Comparison of ENCODE assay signal across 8 cellular contexts in genomic region chr5:80406980-80407734, GRCh38. TPM values are rescaled to one million over a fixed set of nuclear protein-coding genes. Genes with fewer than 3 reads are reported as not detected.
A peak's percentile ranks its signal among the peaks of the same experiment; 100 is the strongest.
DNase-seq lines count a peak whose midpoint lies in the region; ATAC-seq and TF ChIP-seq lines count a peak whose summit lies in the region.

No MANE protein-coding gene starts in this region.

- no peaks in the 10 kb centered on the region for H3K27me3 Mint-ChIP-seq in CD4-positive, CD25-positive, alpha-beta regulatory T cell

- H3K4me3 Mint-ChIP-seq in CD4-positive, CD25-positive, alpha-beta regulatory T cell: peak overlapping the region; percentile 94 to 99 (median 96)

- H3K9me3 ChIP-seq in CD4-positive, CD25-positive, alpha-beta regulatory T cell (ENCODE audit: control insufficient read depth in 2 of 2, low read length in 2 of 2): no peaks in the 10 kb centered on the region
- H3K9me3 ChIP-seq in SU-DHL-6 (ENCODE audit: insufficient read depth, low read length) (no peaks in the 10 kb centered on the region), endocrine pancreas (ENCODE audit: control insufficient read depth, low read length) (no peaks in the 10 kb centered on the region), muscle layer of duodenum (ENCODE audit: control insufficient read depth in 1 of 2, low read length in 2 of 2) (no peaks in the 10 kb centered on the region)

- H3K9ac ChIP-seq in SU-DHL-6 (ENCODE audit: low read length) (peak overlapping the region; percentile 72), endocrine pancreas (ENCODE audit: control insufficient read depth, insufficient read depth, low read length) (peak overlapping the region; percentile 67)

- DNase-seq in CD4-positive, CD25-positive, alpha-beta regulatory T cell: no peak
- DNase-seq in H7 (no peak), T-helper 9 cell (no peak), D341Med (ENCODE audit: low spot score) (no peak)

- no peaks in the 10 kb centered on the region for H3K36me3 Mint-ChIP-seq in CD4-positive, CD25-positive, alpha-beta regulatory T cell

- peak overlapping the region; percentile 80 for H2AFZ ChIP-seq in SU-DHL-6 (ENCODE audit: low read depth, low read length, severe bottlenecking)

- TF ChIP-seq CTCF in SU-DHL-6 (IDR thresholded peaks at IDR 0.05; ENCODE audit: insufficient read depth, low read length, poor library complexity, severe bottlenecking): no peak

- H3K36me3 ChIP-seq in CD4-positive, CD25-positive, alpha-beta regulatory T cell (ENCODE audit: control insufficient read depth, insufficient read depth, low read length): no peaks in the 10 kb centered on the region
- no peaks in the 10 kb centered on the region for H3K36me3 ChIP-seq in H7 (replicated peaks; ENCODE audit: control insufficient read depth, insufficient read depth, low read length)
- H3K36me3 ChIP-seq in SU-DHL-6 (ENCODE audit: low read length): no peaks in the 10 kb centered on the region
- H3K36me3 ChIP-seq in endocrine pancreas (ENCODE audit: control insufficient read depth, insufficient read depth, low read length): no peaks in the 10 kb centered on the region
- H3K36me3 ChIP-seq in muscle layer of duodenum (ENCODE audit: control insufficient read depth in 1 of 2, insufficient read depth in 2 of 2, low read length in 2 of 2): peaks cover 0 to 11% of the 10 kb centered on the region in 2 donors

- peak overlapping the region; percentile 78 for H3K4me3 ChIP-seq in CD4-positive, CD25-positive, alpha-beta regulatory T cell (ENCODE audit: low read depth, low read length)
- H3K4me3 ChIP-seq in H7 (ENCODE audit: insufficient read depth, low read depth, low read length) (peak overlapping the region; percentile 84), SU-DHL-6 (ENCODE audit: insufficient read depth, low read length, poor library complexity, severe bottlenecking) (peak overlapping the region; percentile 70), endocrine pancreas (ENCODE audit: control insufficient read depth, insufficient read depth, low read length) (peak overlapping the region; percentile 71), muscle layer of duodenum (ENCODE audit: low read depth in 1 of 2, low read length in 2 of 2) (peak overlapping the region; percentile 82)

- H3K9me2 ChIP-seq in SU-DHL-6 (replicated peaks; ENCODE audit: insufficient read depth, low read length): no peaks in the 10 kb centered on the region

- H3K27me3 ChIP-seq in CD4-positive, CD25-positive, alpha-beta regulatory T cell (ENCODE audit: control insufficient read depth, insufficient read depth, low read length): peaks cover under 1% of the 10 kb centered on the region
- H3K27me3 ChIP-seq in H7 (ENCODE audit: control insufficient read depth, insufficient read depth, low read length): no peaks in the 10 kb centered on the region
- no peaks in the 10 kb centered on the region for H3K27me3 ChIP-seq in SU-DHL-6 (ENCODE audit: low read length)
- H3K27me3 ChIP-seq in endocrine pancreas (ENCODE audit: control insufficient read depth, insufficient read depth, low read length): no peaks in the 10 kb centered on the region
- H3K27me3 ChIP-seq in muscle layer of duodenum (ENCODE audit: low read depth, low read length): no peaks in the 10 kb centered on the region

- ATAC-seq in CD4-positive, CD25-positive, alpha-beta regulatory T cell (ENCODE audit: low read depth in 2 of 2): no peak
- no peak for ATAC-seq in HG03442 (IDR thresholded peaks at IDR 0.05; ENCODE audit: unreplicated experiment)

- peaks cover 0 to 2% (median 0%) of the 10 kb centered on the region in 7 donors for H3K9me3 Mint-ChIP-seq in CD4-positive, CD25-positive, alpha-beta regulatory T cell

- peaks cover 22% of the 10 kb centered on the region for H3K79me2 ChIP-seq in SU-DHL-6 (ENCODE audit: insufficient read depth, low read length)

- peaks cover 17% of the 10 kb centered on the region for H3K4me1 ChIP-seq in CD4-positive, CD25-positive, alpha-beta regulatory T cell (ENCODE audit: control insufficient read depth, insufficient read depth, low read length, poor library complexity, severe bottlenecking)
- H3K4me1 ChIP-seq in endocrine pancreas (ENCODE audit: control insufficient read depth, insufficient read depth, low read length): peaks cover 12% of the 10 kb centered on the region
- peaks cover 0 to 5% of the 10 kb centered on the region in 2 donors for H3K4me1 ChIP-seq in muscle layer of duodenum (ENCODE audit: control insufficient read depth in 1 of 2, insufficient read depth in 2 of 2, low read length in 2 of 2)

- peak overlapping the region; percentile 96 to 99 (median 98) for H3K27ac Mint-ChIP-seq in CD4-positive, CD25-positive, alpha-beta regulatory T cell

- peaks cover 6% of the 10 kb centered on the region; the same call in 1 of the 2 replicates for H3F3A ChIP-seq in SU-DHL-6 (ENCODE audit: insufficient read depth)

- peaks cover 13 to 29% (median 23%) of the 10 kb centered on the region in 4 donors for H3K4me1 Mint-ChIP-seq in CD4-positive, CD25-positive, alpha-beta regulatory T cell

- H3K4me2 ChIP-seq in SU-DHL-6 (ENCODE audit: low read depth, low read length, poor library complexity, severe bottlenecking): peak overlapping the region; percentile 76

- H4K20me1 ChIP-seq in SU-DHL-6 (ENCODE audit: low read depth, low read length): no peaks in the 10 kb centered on the region

- H3K27ac ChIP-seq in CD4-positive, CD25-positive, alpha-beta regulatory T cell (ENCODE audit: insufficient read depth, low read length, poor library complexity, severe bottlenecking): peak overlapping the region; percentile 91
- H3K27ac ChIP-seq in SU-DHL-6 (ENCODE audit: low read depth, low read length) (peak overlapping the region; percentile 46; the same call in 1 of the 2 replicates), muscle layer of duodenum (ENCODE audit: low read length) (peak overlapping the region; percentile 93)

RNA-seq across cellular contexts. Expression of gene ZFYVE16, which starts 0.7 kb away (rescaled TPM):
- total RNA-seq in CD4-positive, CD25-positive, alpha-beta regulatory T cell: 15.5 TPM
- polyA plus RNA-seq in CD4-positive, CD25-positive, alpha-beta regulatory T cell: 1 to 10 TPM; 2.3 to 4.1 (median 3.4) TPM
- total RNA-seq in H7 (2014; rRNA removed; shearing (Covaris generic)): 11.7 and 17.8 TPM in 2 replicates
